In the genomic region with DNA sequence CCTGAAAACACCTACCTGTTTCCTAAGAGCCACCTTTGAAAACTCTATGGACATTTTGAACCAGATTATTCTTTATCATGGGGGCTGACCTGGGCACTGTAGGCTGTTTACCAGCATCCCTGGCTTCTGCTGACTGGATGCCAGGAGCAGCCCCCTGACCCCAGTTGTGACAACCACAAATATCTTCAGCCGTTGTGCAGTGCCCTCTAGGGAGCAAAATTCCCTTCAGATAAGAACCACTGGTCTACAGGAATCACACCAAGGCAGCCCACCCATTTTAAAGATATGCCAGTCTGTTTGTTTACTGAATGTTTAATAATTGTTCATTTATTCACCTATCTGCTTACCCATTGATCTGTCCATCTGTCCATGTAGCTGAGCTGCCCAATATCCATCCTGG, we compare ENCODE assay signal across 22 cellular contexts.
DNase-seq lines count a peak whose midpoint lies in the region; ATAC-seq and TF ChIP-seq lines count a peak whose summit lies in the region.
"Had no signal": no experiment of that assay in that cellular context is flagged by ENCODE, and none has a peak within 500 bp of the region (broad histone marks: within the 10 kb centered on the region; RNA-seq: fewer than 3 reads in every experiment).

No MANE protein-coding gene starts in this region.

- H3K4me2 ChIP-seq in neural progenitor cell, result no peak overlapping the region

- H3F3A ChIP-seq in neural progenitor cell (ENCODE audit: low read depth), result no peaks in the 10 kb centered on the region

- H3K4me3 Mint-ChIP-seq in WTC11, result no peak overlapping the region
- no peak overlapping the region for H3K4me3 Mint-ChIP-seq in neural progenitor cell
- H3K4me3 Mint-ChIP-seq in T-cell, result no peak overlapping the region

- no peak overlapping the region for H3K9ac ChIP-seq in neural progenitor cell

- CTCF ChIA-PET in WTC11 (lab: Charles Lee), result interaction anchor here (2.2 kb wide), 1 partner anchor 259 kb away, joined by 16 read pairs; no protein-coding TSS in a partner anchor
- CTCF ChIA-PET in T-cell (lab: Charles Lee), result interaction anchor here in 1 of 2 donors (0.6 kb wide), 1 partner anchor 1132 kb away, joined by 4 read pairs; no protein-coding TSS in a partner anchor

- H3K9me3 ChIP-seq in KOPT-K1 (ENCODE audit: insufficient read depth, low read length, poor library complexity, severe bottlenecking) (no peaks in the 10 kb centered on the region), neural progenitor cell (ENCODE audit: low read depth) (no peaks in the 10 kb centered on the region)
- H3K9me3 ChIP-seq: heart right ventricle, upper lobe of left lung had no signal

- H3K36me3 ChIP-seq in KOPT-K1 (ENCODE audit: insufficient read depth, low read length) (no peaks in the 10 kb centered on the region), neural progenitor cell (no peaks in the 10 kb centered on the region)
- H3K36me3 ChIP-seq: heart right ventricle, upper lobe of left lung had no signal

- H3K27ac Mint-ChIP-seq in WTC11 (no peak overlapping the region), neural progenitor cell (no peak overlapping the region), T-cell (no peak overlapping the region)
- H3K27ac Mint-ChIP-seq: IgD-negative memory B cell had no signal

- H3K27ac ChIP-seq in KOPT-K1 (ENCODE audit: low read depth, low read length, poor library complexity, severe bottlenecking) (peak overlapping the region; percentile 88), neural progenitor cell (no peak overlapping the region)
- H3K27ac ChIP-seq: 22Rv1, heart right ventricle, upper lobe of left lung had no signal

- H3K27me3 Mint-ChIP-seq in WTC11 (ENCODE audit: low read depth) (no peaks in the 10 kb centered on the region), neural progenitor cell (ENCODE audit: insufficient read depth, low read depth) (peaks cover 4% of the 10 kb centered on the region), T-cell (no peaks in the 10 kb centered on the region)
- H3K27me3 Mint-ChIP-seq: progenitor cell of endocrine pancreas had no signal

- H4K20me1 ChIP-seq in neural progenitor cell (ENCODE audit: low read depth), result no peaks in the 10 kb centered on the region

- ATAC-seq in WTC11 (peak; percentile 44), T-cell (replicated peaks in 1 of 4) (no peak), GM21529 (IDR thresholded peaks at IDR 0.05; ENCODE audit: unreplicated experiment) (no peak)
- ATAC-seq: left cardiac atrium had no signal

- POLR2A ChIA-PET in WTC11 (lab: Charles Lee), result no interaction called here
- POLR2A ChIA-PET in T-cell (lab: Charles Lee), result no interaction called here

- peaks cover 25% of the 10 kb centered on the region for H3K4me1 ChIP-seq in neural progenitor cell

- H2AFZ ChIP-seq in neural progenitor cell (replicated peaks), result no peak overlapping the region

- H3K4me1 Mint-ChIP-seq in WTC11 (peaks cover 25% of the 10 kb centered on the region), neural progenitor cell (peaks cover 29% of the 10 kb centered on the region), T-cell (peaks cover 4 to 48% (median 7%) of the 10 kb centered on the region in 3 donors)

- no peaks in the 10 kb centered on the region for H3K27me3 ChIP-seq in neural progenitor cell
- H3K27me3 ChIP-seq: heart right ventricle, upper lobe of left lung had no signal

- H3K4me3 ChIP-seq in neural progenitor cell, result no peak overlapping the region
- H3K4me3 ChIP-seq: heart right ventricle, upper lobe of left lung had no signal

- no peaks in the 10 kb centered on the region for H3K9me3 Mint-ChIP-seq in WTC11
- H3K9me3 Mint-ChIP-seq in neural progenitor cell, result no peaks in the 10 kb centered on the region
- H3K9me3 Mint-ChIP-seq in T-cell, result no peaks in the 10 kb centered on the region
- H3K9me3 Mint-ChIP-seq: IgD-negative memory B cell had no signal

- no peak for TF ChIP-seq CTCF in WTC11 (IDR thresholded peaks at IDR 0.05)
- TF ChIP-seq CTCF in neural progenitor cell (IDR thresholded peaks at IDR 0.05), result peak; percentile 37

- H3K36me3 Mint-ChIP-seq in WTC11, result no peaks in the 10 kb centered on the region
- H3K36me3 Mint-ChIP-seq in neural progenitor cell, result no peaks in the 10 kb centered on the region
- H3K36me3 Mint-ChIP-seq in T-cell, result peaks cover 18% of the 10 kb centered on the region

- H3K79me2 ChIP-seq in neural progenitor cell (ENCODE audit: low read depth), result no peaks in the 10 kb centered on the region

- DNase-seq in NCI-H146 (lab: John Stamatoyannopoulos, UW) (peak; percentile 7), NCI-H146 treated with DMSO at 0.1 percent for 48 hours (lab: John Stamatoyannopoulos, UW; ENCODE audit: unreplicated experiment) (no peak), WTC11 (ENCODE audit: low spot score) (no peak), neural progenitor cell (ENCODE audit: low spot score) (peak; percentile 20), T-cell (no peak), epidermal melanocyte (ENCODE audit: insufficient read length, low spot score) (no peak)
- DNase-seq: activated CD4-positive, alpha-beta T cell treated with anti-CD3 and anti-CD28 coated beads for 4 hours; activated CD8-positive, alpha-beta memory T cell treated with anti-CD3 and anti-CD28 coated beads for 24 hours; activated gamma-delta T cell; activated T-cell treated with anti-CD3 and anti-CD28 coated beads, Interleukin-2, amount 50 U/mL, for 1 hour; erythroblast; heart right ventricle; left cardiac atrium; MM.1S; OCI-M1; Right ventricle myocardium superior; upper lobe of left lung had no signal

TF ChIP-seq in WTC11, 78 proteins besides CTCF, POLR2A, EP300 and RAD21 (continues in another document):
- no peak for TF ChIP-seq FOXP1 (CRISPR knock-in tag; IDR thresholded peaks at IDR 0.05; ENCODE audit: borderline replicate concordance)
- no peak for TF ChIP-seq ZSCAN18 (CRISPR knock-in tag; IDR thresholded peaks at IDR 0.05)
- TF ChIP-seq ATF3 (CRISPR knock-in tag; conservative IDR thresholded peaks at IDR 0.05), result no peak
- TF ChIP-seq ZNF263 (CRISPR knock-in tag; IDR thresholded peaks at IDR 0.05; ENCODE audit: low read depth), result no peak
- TF ChIP-seq HMGXB4 (CRISPR knock-in tag; IDR thresholded peaks at IDR 0.05), result no peak
- TF ChIP-seq ZNF416 (CRISPR knock-in tag; IDR thresholded peaks at IDR 0.05), result no peak
- TF ChIP-seq ZNF396 (CRISPR knock-in tag; IDR thresholded peaks at IDR 0.05; ENCODE audit: borderline replicate concordance), result no peak
- no peak for TF ChIP-seq ZNF532 (CRISPR knock-in tag; IDR thresholded peaks at IDR 0.05; ENCODE audit: borderline replicate concordance)
- TF ChIP-seq IRF2 (CRISPR knock-in tag; IDR thresholded peaks at IDR 0.05; ENCODE audit: borderline replicate concordance, low read depth), result no peak

Comparison
In these comparisons a context has a peak if more than half of its experiments do, and no peak if none do; other contexts are left out.
1. DNase-seq: peak in NCI-H146 (single experiment) and neural progenitor cell (single experiment); none in NCI-H146 treated with DMSO at 0.1 percent for 48 hours (single experiment), WTC11 (single experiment), T-cell (0 of 34) and epidermal melanocyte (single experiment).